ENCODE assay signal across 31 cellular contexts in genomic region chr11:96655474-96655873, GRCh38.
"Had no signal": no experiment of that assay in that cellular context is flagged by ENCODE, and none has a peak within 500 bp of the region (broad histone marks: within the 10 kb centered on the region; RNA-seq: fewer than 3 reads in every experiment).

No MANE protein-coding gene starts in this region.

- ATAC-seq: Panc1, Right ventricle myocardium inferior, SK-N-SH treated with all-trans-retinoic acid at 6 μM for 48 hours, T-cell had no signal

- H3K4me2 ChIP-seq: PC-9 had no signal

- H3K4me1 Mint-ChIP-seq: T-cell had no signal

- H3K36me3 Mint-ChIP-seq: T-cell had no signal

- H2AFZ ChIP-seq: PC-9 had no signal

- H3K27me3 Mint-ChIP-seq: T-cell had no signal

- H3K4me3 Mint-ChIP-seq: T-cell had no signal

- H3K27ac Mint-ChIP-seq: T-cell had no signal

- H3K27me3 ChIP-seq: SJCRH30 had no signal

- H3K36me3 ChIP-seq: SJCRH30 had no signal

- H3K9me3 ChIP-seq: SJCRH30 had no signal

- H3K4me3 ChIP-seq: PC-9, SJCRH30, SK-N-MC had no signal

- H3K27ac ChIP-seq: PC-9, RWPE1, SJCRH30, SK-N-MC had no signal

- DNase-seq: NCI-H1048, NCI-H1092 treated with DMSO at 0.1 percent for 48 hours, NCI-H1105 treated with DMSO at 0.1 percent for 48 hours, NCI-H1417, NCI-H1436, NCI-H146, NCI-H1694, NCI-H187, NCI-H1930, NCI-H2029 treated with DMSO at 0.1 percent for 48 hours, NCI-H2081 treated with DMSO at 0.1 percent for 48 hours, NCI-H2107, NCI-H2171, NCI-H226, NCI-H446 treated with DMSO at 0.1 percent for 48 hours, NCI-H510A, NCI-H524, NCI-H526, NCI-H69, NCI-H748 treated with DMSO at 0.1 percent for 48 hours, NCI-H82, PC-9, SHP77, SIG-M5, SJCRH30, T-cell had no signal
